Comparison of ENCODE assay signal across 1 cellular context in the genomic region with DNA sequence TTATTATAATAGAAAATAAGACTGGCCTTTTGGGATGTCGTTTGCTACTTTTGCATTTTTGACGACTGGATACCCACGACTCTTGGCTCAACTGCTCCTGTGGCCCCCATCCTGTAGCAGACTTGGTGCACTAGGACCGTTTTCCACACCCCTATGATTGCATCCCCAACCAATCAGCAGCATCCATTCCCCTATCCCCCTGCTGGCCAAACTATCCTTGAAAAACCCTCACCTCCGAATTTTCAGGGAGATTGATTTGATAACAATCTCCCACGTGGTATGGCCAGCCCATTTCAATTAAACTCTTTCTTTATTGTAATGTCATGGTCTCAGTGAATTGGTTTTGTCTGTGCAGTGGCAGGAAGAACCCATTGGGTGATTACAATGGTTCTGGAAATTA.
TF ChIP-seq lines count a peak whose summit lies in the region.

No MANE protein-coding gene starts in this region.

TF ChIP-seq in IMR-90, 13 proteins besides CTCF, POLR2A, EP300 and RAD21:
- no peak for TF ChIP-seq RFX5 (IDR thresholded peaks at IDR 0.05; ENCODE audit: low read depth, low read length)
- no peak for TF ChIP-seq SMC3 (IDR thresholded peaks at IDR 0.05; ENCODE audit: low read depth, low read length)
- no peak for TF ChIP-seq CHD1 (IDR thresholded peaks at IDR 0.05; ENCODE audit: low read depth, low read length)
- TF ChIP-seq RCOR1 (IDR thresholded peaks at IDR 0.05; ENCODE audit: insufficient replicate concordance, low read length) = no peak
